ENCODE assay signal across 22 cellular contexts in the genomic region with DNA sequence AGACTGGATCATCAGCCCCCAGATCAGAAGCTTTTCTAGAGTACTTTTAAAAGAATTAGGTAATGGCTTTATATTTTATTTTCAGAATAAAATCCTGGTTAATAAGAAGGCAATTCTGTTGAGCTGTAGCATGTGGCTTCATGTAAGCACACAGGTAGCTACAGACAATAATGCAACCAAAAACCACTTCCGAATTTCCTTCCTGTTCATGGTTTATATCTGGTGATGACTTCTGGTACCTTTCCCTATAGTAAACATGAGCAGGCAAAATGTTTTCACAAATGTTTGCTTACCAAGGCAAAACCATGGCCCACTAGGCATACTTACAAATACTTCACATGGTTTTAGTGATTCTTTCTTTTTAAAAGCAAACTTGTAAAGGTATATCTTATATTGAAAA.
"Had no signal": no experiment of that assay in that cellular context is flagged by ENCODE, and none has a peak within 500 bp of the region (broad histone marks: within the 10 kb centered on the region; RNA-seq: fewer than 3 reads in every experiment).

No MANE protein-coding gene starts in this region.

- H3K36me3 Mint-ChIP-seq: stimulated activated memory B cell treated with anti-CD40 and anti-IgM and Interleukin-4, amounts not matched to agents 10 μg/mL and 1 μg/mL and 100 μg/mL, for 72 hours had no signal

- H3K4me3 ChIP-seq: colonic mucosa, esophagus squamous epithelium, hepatocyte, lung, spleen, thoracic aorta had no signal

- H3K27ac Mint-ChIP-seq: nephron; stimulated activated memory B cell treated with anti-CD40 and anti-IgM and Interleukin-4, amounts not matched to agents 10 μg/mL and 1 μg/mL and 100 μg/mL, for 72 hours; stimulated activated naive CD8-positive, alpha-beta T cell treated with anti-CD3 and anti-CD28 coated beads, Interleukin-15, amount 100 ng/mL, for 72 hours had no signal

- DNase-seq: colonic mucosa; dermis blood vessel endothelial cell; esophagus squamous epithelium; foreskin melanocyte; head of caudate nucleus; left colon; left ventricle myocardium superior; mesenchymal stem cell; midbrain; posterior cingulate gyrus; spleen; stimulated activated CD4-positive, alpha-beta T cell treated with anti-CD3 and anti-CD28 coated beads, Interleukin-15, amount 100 ng/mL, for 24 hours; stimulated activated CD4-positive, alpha-beta T cell treated with anti-CD3 and anti-CD28 coated beads, Interleukin-1b, Interleukin-23, amount 100 ng/mL, for 48 hours; stimulated activated CD4-positive, alpha-beta T cell treated with anti-CD3 and anti-CD28 coated beads, Interleukin-4, amount 100 ng/mL, for 24 hours; stimulated activated naive CD8-positive, alpha-beta T cell treated with anti-CD3 and anti-CD28 coated beads, Interleukin-15, amount 100 ng/mL, for 72 hours; substantia nigra; trophoblast cell had no signal

- H3K4me1 Mint-ChIP-seq: nephron; stimulated activated memory B cell treated with anti-CD40 and anti-IgM and Interleukin-4, amounts not matched to agents 10 μg/mL and 1 μg/mL and 100 μg/mL, for 72 hours; stimulated activated naive CD8-positive, alpha-beta T cell treated with anti-CD3 and anti-CD28 coated beads, Interleukin-15, amount 100 ng/mL, for 72 hours had no signal

- H3K4me3 Mint-ChIP-seq: nephron; stimulated activated memory B cell treated with anti-CD40 and anti-IgM and Interleukin-4, amounts not matched to agents 10 μg/mL and 1 μg/mL and 100 μg/mL, for 72 hours; stimulated activated naive CD8-positive, alpha-beta T cell treated with anti-CD3 and anti-CD28 coated beads, Interleukin-15, amount 100 ng/mL, for 72 hours had no signal

- H3K9me3 Mint-ChIP-seq: nephron; stimulated activated memory B cell treated with anti-CD40 and anti-IgM and Interleukin-4, amounts not matched to agents 10 μg/mL and 1 μg/mL and 100 μg/mL, for 72 hours; stimulated activated naive CD8-positive, alpha-beta T cell treated with anti-CD3 and anti-CD28 coated beads, Interleukin-15, amount 100 ng/mL, for 72 hours had no signal

- H3K27me3 Mint-ChIP-seq: stimulated activated memory B cell treated with anti-CD40 and anti-IgM and Interleukin-4, amounts not matched to agents 10 μg/mL and 1 μg/mL and 100 μg/mL, for 72 hours; stimulated activated naive CD8-positive, alpha-beta T cell treated with anti-CD3 and anti-CD28 coated beads, Interleukin-15, amount 100 ng/mL, for 72 hours had no signal
